In genomic region chr3:100062665-100063064, GRCh38 we compare ENCODE assay signal across 35 cellular contexts.
"Had no signal": no experiment of that assay in that cellular context is flagged by ENCODE, and none has a peak within 500 bp of the region (broad histone marks: within the 10 kb centered on the region; RNA-seq: fewer than 3 reads in every experiment).

No MANE protein-coding gene starts in this region.

- H3K9me3 Mint-ChIP-seq: activated CD4-positive, alpha-beta memory T cell treated with anti-CD3 and anti-CD28 coated beads for 36 hours; activated naive CD4-positive, alpha-beta T cell treated with anti-CD3 and anti-CD28 coated beads for 36 hours; activated naive CD4-positive, alpha-beta T cell treated with anti-CD3 and anti-CD28 coated beads, Interleukin-2, amount 50 U/mL, for 24 hours; activated naive CD8-positive, alpha-beta T cell treated with anti-CD3 and anti-CD28 coated beads for 36 hours; activated naive CD8-positive, alpha-beta T cell treated with anti-CD3 and anti-CD28 coated beads, Interleukin-2, amount 50 U/mL, for 24 hours; activated T-helper 1 cell treated with anti-CD3 and anti-CD28 coated beads, Interleukin-12 subunit alpha, Interleukin-12 subunit beta, Interleukin-2, Interleukin-4 antibody, amounts not matched to agents 30 ng/mL and 10 ng/mL and 1 ng/mL, durations not matched to agents 14 hours and 24 hours and 36 hours; activated T-helper 2 cell treated with anti-CD3 and anti-CD28 coated beads, Interferon-gamma antibody, Interleukin-2, Interleukin-4, amounts not matched to agents 10 μg/mL and 5 μg/mL and 100 μg/mL, durations not matched to agents 14 hours and 24 hours and 36 hours; WTC11 had no signal

- DNase-seq: activated CD4-positive, alpha-beta memory T cell treated with anti-CD3 and anti-CD28 coated beads for 36 hours; activated CD4-positive, alpha-beta T cell treated with anti-CD3 and anti-CD28 coated beads for 1 hour; activated CD4-positive, alpha-beta T cell treated with anti-CD3 and anti-CD28 coated beads for 48 hours; activated CD8-positive, alpha-beta memory T cell treated with anti-CD3 and anti-CD28 coated beads, Interleukin-2, amount 10 ng/mL, durations not matched to agents 7 days and 5 days; activated CD8-positive, alpha-beta memory T cell treated with anti-CD3 and anti-CD28 coated beads, Interleukin-2, amount 50 U/mL, for 4 hours; activated CD8-positive, alpha-beta T cell treated with anti-CD3 and anti-CD28 coated beads, Interleukin-2, amount 10 ng/mL, durations not matched to agents 7 days and 5 days; activated effector memory CD4-positive, alpha-beta T cell treated with anti-CD3 and anti-CD28 coated beads, Interleukin-2, amount 50 U/mL, for 16 hours; activated naive CD4-positive, alpha-beta T cell treated with anti-CD3 and anti-CD28 coated beads for 36 hours; activated naive CD8-positive, alpha-beta T cell treated with anti-CD3 and anti-CD28 coated beads for 36 hours; activated naive CD8-positive, alpha-beta T cell treated with anti-CD3 and anti-CD28 coated beads, Interleukin-2, amount 50 U/mL, for 24 hours; activated T-cell treated with anti-CD3 and anti-CD28 coated beads, Interleukin-2, amount 50 U/mL, for 1 hour; activated T-cell treated with anti-CD3 and anti-CD28 coated beads, Interleukin-2, amount 50 U/mL, for 48 hours; adrenal gland; amygdala; aorta; body of pancreas; caudate nucleus; cortex of kidney; dermis blood vessel endothelial cell; effector CD4-positive, alpha-beta T cell; esophagus squamous epithelium; foreskin melanocyte; head of caudate nucleus; T-helper 1 cell; T-helper 17 cell had no signal

- FAIRE-seq: colon, endometrium, endothelial cell of umbilical vein, TTC549 had no signal

- H3K27me3 ChIP-seq: adrenal gland, body of pancreas, esophagus squamous epithelium had no signal

- H3K27ac Mint-ChIP-seq: activated CD4-positive, alpha-beta memory T cell treated with anti-CD3 and anti-CD28 coated beads for 36 hours; activated CD8-positive, alpha-beta memory T cell treated with anti-CD3 and anti-CD28 coated beads, Interleukin-2, amount 10 ng/mL, durations not matched to agents 7 days and 5 days; activated CD8-positive, alpha-beta T cell treated with anti-CD3 and anti-CD28 coated beads, Interleukin-2, amount 10 ng/mL, durations not matched to agents 7 days and 5 days; activated naive CD4-positive, alpha-beta T cell treated with anti-CD3 and anti-CD28 coated beads for 36 hours; activated naive CD4-positive, alpha-beta T cell treated with anti-CD3 and anti-CD28 coated beads, Interleukin-2, amount 50 U/mL, for 24 hours; activated naive CD8-positive, alpha-beta T cell treated with anti-CD3 and anti-CD28 coated beads for 36 hours; activated naive CD8-positive, alpha-beta T cell treated with anti-CD3 and anti-CD28 coated beads, Interleukin-2, amount 50 U/mL, for 24 hours; activated T-helper 1 cell treated with anti-CD3 and anti-CD28 coated beads, Interleukin-12 subunit alpha, Interleukin-12 subunit beta, Interleukin-2, Interleukin-4 antibody, amounts not matched to agents 30 ng/mL and 10 ng/mL and 1 ng/mL, durations not matched to agents 14 hours and 24 hours and 36 hours; activated T-helper 2 cell treated with anti-CD3 and anti-CD28 coated beads, Interferon-gamma antibody, Interleukin-2, Interleukin-4, amounts not matched to agents 10 μg/mL and 5 μg/mL and 100 μg/mL, durations not matched to agents 14 hours and 24 hours and 36 hours; T-helper 17 cell; WTC11 had no signal

- H3K27me3 Mint-ChIP-seq: activated CD4-positive, alpha-beta memory T cell treated with anti-CD3 and anti-CD28 coated beads for 36 hours; activated CD8-positive, alpha-beta memory T cell treated with anti-CD3 and anti-CD28 coated beads, Interleukin-2, amount 10 ng/mL, durations not matched to agents 7 days and 5 days; activated naive CD4-positive, alpha-beta T cell treated with anti-CD3 and anti-CD28 coated beads, Interleukin-2, amount 50 U/mL, for 24 hours; activated naive CD8-positive, alpha-beta T cell treated with anti-CD3 and anti-CD28 coated beads for 36 hours; activated naive CD8-positive, alpha-beta T cell treated with anti-CD3 and anti-CD28 coated beads, Interleukin-2, amount 50 U/mL, for 24 hours; T-helper 17 cell had no signal

- H3K27ac ChIP-seq: adrenal gland, body of pancreas, epithelial cell of prostate, esophagus squamous epithelium, VCaP had no signal

- H3K36me3 ChIP-seq: adrenal gland, esophagus squamous epithelium had no signal

- H3K36me3 Mint-ChIP-seq: activated CD8-positive, alpha-beta memory T cell treated with anti-CD3 and anti-CD28 coated beads, Interleukin-2, amount 10 ng/mL, durations not matched to agents 7 days and 5 days; activated naive CD4-positive, alpha-beta T cell treated with anti-CD3 and anti-CD28 coated beads, Interleukin-2, amount 50 U/mL, for 24 hours; activated naive CD8-positive, alpha-beta T cell treated with anti-CD3 and anti-CD28 coated beads for 36 hours; WTC11 had no signal

- H3K4me3 Mint-ChIP-seq: activated CD4-positive, alpha-beta memory T cell treated with anti-CD3 and anti-CD28 coated beads for 36 hours; activated CD8-positive, alpha-beta memory T cell treated with anti-CD3 and anti-CD28 coated beads, Interleukin-2, amount 10 ng/mL, durations not matched to agents 7 days and 5 days; activated CD8-positive, alpha-beta T cell treated with anti-CD3 and anti-CD28 coated beads, Interleukin-2, amount 10 ng/mL, durations not matched to agents 7 days and 5 days; activated naive CD4-positive, alpha-beta T cell treated with anti-CD3 and anti-CD28 coated beads for 36 hours; activated naive CD4-positive, alpha-beta T cell treated with anti-CD3 and anti-CD28 coated beads, Interleukin-2, amount 50 U/mL, for 24 hours; activated naive CD8-positive, alpha-beta T cell treated with anti-CD3 and anti-CD28 coated beads for 36 hours; activated naive CD8-positive, alpha-beta T cell treated with anti-CD3 and anti-CD28 coated beads, Interleukin-2, amount 50 U/mL, for 24 hours; activated T-helper 1 cell treated with anti-CD3 and anti-CD28 coated beads, Interleukin-12 subunit alpha, Interleukin-12 subunit beta, Interleukin-2, Interleukin-4 antibody, amounts not matched to agents 30 ng/mL and 10 ng/mL and 1 ng/mL, durations not matched to agents 14 hours and 24 hours and 36 hours; T-helper 17 cell; WTC11 had no signal

- H3K4me3 ChIP-seq: adrenal gland, body of pancreas, esophagus squamous epithelium had no signal

- ATAC-seq: activated CD8-positive, alpha-beta memory T cell treated with anti-CD3 and anti-CD28 coated beads, Interleukin-2, amount 10 ng/mL, durations not matched to agents 7 days and 5 days; activated CD8-positive, alpha-beta T cell treated with anti-CD3 and anti-CD28 coated beads, Interleukin-2, amount 10 ng/mL, durations not matched to agents 7 days and 5 days; activated naive CD8-positive, alpha-beta T cell treated with anti-CD3 and anti-CD28 coated beads, Interleukin-2, amount 50 U/mL, for 24 hours; body of pancreas; T-helper 17 cell; WTC11 had no signal

- H3K4me1 Mint-ChIP-seq: activated naive CD4-positive, alpha-beta T cell treated with anti-CD3 and anti-CD28 coated beads, Interleukin-2, amount 50 U/mL, for 24 hours; activated naive CD8-positive, alpha-beta T cell treated with anti-CD3 and anti-CD28 coated beads for 36 hours had no signal

- H3K9me3 ChIP-seq: adrenal gland, body of pancreas, esophagus squamous epithelium had no signal
